1 cellular context compared by ENCODE assay signal in genomic region chr15:42920281-42921048, GRCh38.
A peak's percentile ranks its signal among the peaks of the same experiment; 100 is the strongest.
TF ChIP-seq lines count a peak whose summit lies in the region.

Gene TTBK2, minus strand, starts transcription at chr15:42920778. Its CDS starts 42,161 bp downstream, at chr15:42878617.

TF ChIP-seq in H1, 55 proteins besides CTCF, POLR2A, EP300 and RAD21 (continued from another document):
- TF ChIP-seq CBX5 (IDR thresholded peaks at IDR 0.05; ENCODE audit: low read depth, low read length) (no peak), SIX5 (IDR thresholded peaks at IDR 0.05; ENCODE audit: low read depth, low read length) (no peak), HDAC6 (IDR thresholded peaks at IDR 0.05; ENCODE audit: low read depth, low read length) (no peak), RFX5 (IDR thresholded peaks at IDR 0.05; ENCODE audit: borderline replicate concordance, low read depth, low read length) (no peak), SAP30 (IDR thresholded peaks at IDR 0.05; ENCODE audit: insufficient read depth, insufficient replicate concordance, low read length) (no peak), BCL11A (IDR thresholded peaks at IDR 0.05; ENCODE audit: low read depth in 2 of 2, low read length in 2 of 2) (no peak), KDM4A (IDR thresholded peaks at IDR 0.05; ENCODE audit: low read depth, low read length, severe bottlenecking) (peak; percentile 56), SP2 (IDR thresholded peaks at IDR 0.05; ENCODE audit: low read length) (peak; percentile 92), SIN3A (conservative IDR thresholded peaks at IDR 0.05 in 1 of 2, IDR thresholded peaks at IDR 0.05 in 1 of 2; ENCODE audit: low read depth in 1 of 2, low read length in 2 of 2) (no peak; a peak in 2 of 4 replicates), SP1 (IDR thresholded peaks at IDR 0.05; ENCODE audit: low read depth, low read length) (peak; percentile 99), PHF8 (conservative IDR thresholded peaks at IDR 0.05; ENCODE audit: low read depth, low read length) (peak; percentile 81)
